Comparison of ENCODE assay signal across 20 cellular contexts in genomic region chr3:49844464-49845183, GRCh38. TPM values are rescaled to one million over a fixed set of nuclear protein-coding genes. Genes with fewer than 3 reads are reported as not detected.
"Had no signal": no experiment of that assay in that cellular context is flagged by ENCODE, and none has a peak within 500 bp of the region (broad histone marks: within the 10 kb centered on the region; RNA-seq: fewer than 3 reads in every experiment).

No MANE protein-coding gene starts in this region.

- H3K27ac Mint-ChIP-seq: nephron had no signal

- H3K27me3 Mint-ChIP-seq: naive B cell had no signal

- H3K9me3 Mint-ChIP-seq: naive B cell, nephron had no signal

- ATAC-seq: gastroesophageal sphincter, left ventricle myocardium superior had no signal

- H3K4me3 Mint-ChIP-seq: naive B cell, nephron had no signal

- H3K36me3 Mint-ChIP-seq: naive B cell had no signal

- DNase-seq: colonic mucosa; dermis blood vessel endothelial cell; esophagus squamous epithelium; foreskin fibroblast; kidney; left colon; left ventricle myocardium superior; mesendoderm; naive B cell; occipital lobe; sigmoid colon; stimulated activated naive CD4-positive, alpha-beta T cell; tibial artery; upper lobe of left lung; uterus had no signal

RNA-seq across cellular contexts. Expression of gene CAMKV, which starts 25.1 kb away (rescaled TPM):
- total RNA-seq: dermis blood vessel endothelial cell, epithelial cell of proximal tubule, gastroesophageal sphincter, left ventricle myocardium superior, sigmoid colon had no signal

RNA-seq across cellular contexts. Expression of gene CDHR4, which starts 45.0 kb away (rescaled TPM):
- total RNA-seq: colonic mucosa, dermis blood vessel endothelial cell, epithelial cell of proximal tubule, esophagus squamous epithelium, left ventricle myocardium superior, lung microvascular endothelial cell, occipital lobe, pulmonary artery endothelial cell had no signal
